In the genomic region with DNA sequence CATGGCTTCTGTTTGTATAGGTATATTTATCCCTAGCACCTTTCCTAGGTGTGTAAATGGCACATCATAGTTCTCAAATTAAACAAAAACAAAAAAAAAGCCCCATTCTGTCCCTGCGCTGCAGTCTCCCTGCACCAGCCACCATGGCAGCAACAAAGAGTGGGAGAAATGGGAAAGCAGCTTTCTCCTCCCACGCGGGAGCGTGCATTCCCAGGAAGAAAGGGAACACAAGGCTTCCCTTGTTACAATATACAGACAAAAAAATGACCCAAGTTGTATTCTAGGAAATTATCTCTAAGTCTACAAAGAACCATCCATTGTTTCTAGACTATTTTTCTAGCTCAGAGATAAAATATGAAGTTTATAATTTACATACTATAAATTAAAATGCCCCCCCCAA, we compare ENCODE assay signal across 28 cellular contexts. TPM values are rescaled to one million over a fixed set of nuclear protein-coding genes. Genes with fewer than 3 reads are reported as not detected.
DNase-seq lines count a peak whose midpoint lies in the region; ATAC-seq and TF ChIP-seq lines count a peak whose summit lies in the region.
"Had no signal": no experiment of that assay in that cellular context is flagged by ENCODE, and none has a peak within 500 bp of the region (broad histone marks: within the 10 kb centered on the region; RNA-seq: fewer than 3 reads in every experiment).

No MANE protein-coding gene starts in this region.

- TF ChIP-seq POLR2A in testis (IDR thresholded peaks at IDR 0.05) (no peak), lower leg skin (IDR thresholded peaks at IDR 0.05) (no peak)

- no peak overlapping the region for H3K27ac Mint-ChIP-seq in effector memory CD8-positive, alpha-beta T cell
- H3K27ac Mint-ChIP-seq: CD4-positive, CD25-positive, alpha-beta regulatory T cell; GM23338; H9 had no signal

- no peaks in the 10 kb centered on the region for H3K27me3 Mint-ChIP-seq in effector memory CD8-positive, alpha-beta T cell
- H3K27me3 Mint-ChIP-seq: CD4-positive, CD25-positive, alpha-beta regulatory T cell had no signal

- no peaks in the 10 kb centered on the region for H3K9me3 ChIP-seq in testis
- H3K9me3 ChIP-seq: SJSA1 had no signal

- no peak overlapping the region for H3K4me3 Mint-ChIP-seq in effector memory CD8-positive, alpha-beta T cell
- H3K4me3 Mint-ChIP-seq: CD4-positive, CD25-positive, alpha-beta regulatory T cell; GM23338; H9 had no signal

- ATAC-seq in Right ventricle myocardium inferior (peak; percentile 58), left ventricle myocardium superior (no peak), HG03139 (IDR thresholded peaks at IDR 0.05; ENCODE audit: unreplicated experiment) (no peak)
- ATAC-seq in effector memory CD8-positive, alpha-beta T cell (replicated peaks), result no peak
- ATAC-seq: GM23338, PC-3 had no signal

- intact Hi-C loops in Right ventricle myocardium inferior (cut with DNase I), result no loop called here
- intact Hi-C loops in left ventricle myocardium superior (cut with micrococcal nuclease), result no loop called here
- intact Hi-C loops in testis (cut with DNase I; ENCODE audit: low total_unique reads), result loop anchor here (5.0 kb wide), 1 partner anchor 415 kb away; no protein-coding TSS in a partner anchor
- intact Hi-C loops in lower leg skin (cut with DNase I; ENCODE audit: low total_unique reads), result no loop called here

- no peaks in the 10 kb centered on the region for H3K36me3 ChIP-seq in testis (ENCODE audit: low read depth, missing control alignments)
- H3K36me3 ChIP-seq: BLaER1, SJSA1 had no signal

- H3K4me1 ChIP-seq in testis, result peaks cover 6% of the 10 kb centered on the region
- H3K4me1 ChIP-seq: BLaER1, SJSA1 had no signal

- H3K36me3 Mint-ChIP-seq in effector memory CD8-positive, alpha-beta T cell (ENCODE audit: insufficient read depth), result no peaks in the 10 kb centered on the region

- WGBS in testis, 2 donors, result 55 to 61% methylated on average over 4 of the region's 4 CpGs
- WGBS in lower leg skin, 2 donors, result 81 to 89% methylated on average over 4 of the region's 4 CpGs

- H3K27ac ChIP-seq in testis, result no peak overlapping the region
- H3K27ac ChIP-seq: 22Rv1, BLaER1, SJSA1 had no signal

- no peaks in the 10 kb centered on the region for H3K27me3 ChIP-seq in testis
- H3K27me3 ChIP-seq: BLaER1, SJSA1 had no signal

- no peaks in the 10 kb centered on the region for H3K4me1 Mint-ChIP-seq in effector memory CD8-positive, alpha-beta T cell (ENCODE audit: low read depth in 2 of 2)
- H3K4me1 Mint-ChIP-seq: CD4-positive, CD25-positive, alpha-beta regulatory T cell had no signal

- DNase-seq in Right ventricle myocardium inferior (ENCODE audit: missing footprints) (no peak), left ventricle myocardium superior (no peak), foreskin melanocyte (peak; percentile 35), pons (ENCODE audit: low spot score) (peak; percentile 55), testis (peak; percentile 79), lower leg skin (ENCODE audit: low spot score in 2 of 2) (no peak)
- no peak for DNase-seq in effector memory CD8-positive, alpha-beta T cell
- DNase-seq: CD4-positive, CD25-positive, alpha-beta regulatory T cell; DMS53; H9; KG1; MM.1S; NCI-H2029; NCI-H446 treated with DMSO at 0.1 percent for 48 hours; NCI-H526; NCI-H82; NK-92 treated with Interleukin-12 subunit alpha and Interleukin-12 subunit beta, amount 100 ng/mL, for 24 hours; Right ventricle myocardium superior had no signal

- H3K4me3 ChIP-seq in testis, result no peak overlapping the region
- no peak overlapping the region for H3K4me3 ChIP-seq in lower leg skin (ENCODE audit: low read depth, poor library complexity, severe bottlenecking)
- H3K4me3 ChIP-seq: BLaER1, GM23338, SJSA1 had no signal

- H3K9me3 Mint-ChIP-seq in effector memory CD8-positive, alpha-beta T cell, result no peaks in the 10 kb centered on the region
- H3K9me3 Mint-ChIP-seq: GM23338 had no signal

- TF ChIP-seq CTCF in testis (IDR thresholded peaks at IDR 0.05) (no peak), lower leg skin (IDR thresholded peaks at IDR 0.05) (no peak)

RNA-seq across cellular contexts. Expression of a gene that starts 16.1 kb away (rescaled TPM):
- total RNA-seq in Right ventricle myocardium inferior, result 0.38 TPM
- total RNA-seq in left ventricle myocardium superior, result 0.69 TPM
- 1 to 10 TPM; 1.5 to 2.2 TPM for total RNA-seq in testis
- 1.4 TPM for polyA plus RNA-seq in testis (ENCODE audit: insufficient read depth, low read depth, low replicate concordance)
- total RNA-seq in lower leg skin, result 1 to 10 TPM; 1.1 to 4.2 (median 3.0) TPM
- total RNA-seq: G401, GM23338 had no signal
- polyA plus RNA-seq: GM23338 had no signal

RNA-seq across cellular contexts. Expression of a gene that starts 51.3 kb away (rescaled TPM):
- total RNA-seq in Right ventricle myocardium inferior, result 9.6 TPM
- total RNA-seq in left ventricle myocardium superior, result 10.7 TPM
- total RNA-seq in testis, result 10 to 100 TPM; 19.0 to 29.6 TPM
- 30.5 TPM for polyA plus RNA-seq in testis (ENCODE audit: insufficient read depth, low read depth, low replicate concordance)
- total RNA-seq in lower leg skin, result 10 to 100 TPM; 24.9 to 30.1 (median 27.9) TPM

RNA-seq across cellular contexts. Expression of a gene that starts 57.4 kb away (rescaled TPM):
- total RNA-seq in Right ventricle myocardium inferior (not detected), left ventricle myocardium superior (not detected), testis (not detected), lower leg skin (not detected)
- not detected for polyA plus RNA-seq in testis (ENCODE audit: insufficient read depth, low read depth, low replicate concordance)
- total RNA-seq: CD4-positive, CD25-positive, alpha-beta regulatory T cell; Daoy; G401; GM23338; H9; IMR-90; PC-3; Right ventricle myocardium superior; RPMI7951; SJSA1 had no signal
- polyA plus RNA-seq: CD4-positive, CD25-positive, alpha-beta regulatory T cell; GM23338; IMR-90 had no signal

Comparison
In these comparisons a context has a peak if more than half of its experiments do, and no peak if none do; other contexts are left out.
1. DNase-seq: peak in foreskin melanocyte (single experiment), pons (single experiment) and testis (single experiment); none in Right ventricle myocardium inferior (single experiment), left ventricle myocardium superior (single experiment), effector memory CD8-positive, alpha-beta T cell (0 of 3) and lower leg skin (0 of 2).